Comparison of ENCODE assay signal across 38 cellular contexts in the genomic region with DNA sequence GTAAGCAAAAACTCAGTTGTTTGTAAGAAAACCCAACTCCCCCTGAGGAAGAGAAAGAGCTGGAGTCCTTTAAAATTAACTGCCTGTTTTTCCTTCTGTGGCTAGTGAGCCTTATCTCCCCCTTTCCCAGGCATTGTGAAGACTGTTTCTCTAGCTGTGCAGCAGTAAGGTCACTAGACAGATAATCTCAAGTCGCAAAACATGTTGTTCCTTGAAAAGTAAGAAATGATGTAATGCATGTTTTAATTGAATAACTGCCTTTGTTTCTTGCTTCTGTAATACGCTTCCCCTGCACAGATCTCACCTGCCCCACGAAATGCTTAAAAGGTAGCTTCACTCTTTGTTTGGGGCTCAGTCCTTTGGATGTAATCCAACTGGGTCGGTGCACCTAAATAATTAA. TPM values are rescaled to one million over a fixed set of nuclear protein-coding genes. Genes with fewer than 3 reads are reported as not detected.
"Had no signal": no experiment of that assay in that cellular context is flagged by ENCODE, and none has a peak within 500 bp of the region (broad histone marks: within the 10 kb centered on the region; RNA-seq: fewer than 3 reads in every experiment).

No MANE protein-coding gene starts in this region.

- H3K4me3 ChIP-seq: MG63 had no signal

- DNase-seq: Karpas-422, Kasumi-1, MG63, MM.1S, MV-4-11, NCI-H1048, NCI-H1092, NCI-H1092 treated with DMSO at 0.1 percent for 48 hours, NCI-H1105, NCI-H1105 treated with DMSO at 0.1 percent for 48 hours, NCI-H1417, NCI-H1417 treated with DMSO at 0.1 percent for 48 hours, NCI-H1436, NCI-H1436 treated with DMSO at 0.1 percent for 48 hours, NCI-H146, NCI-H1694, NCI-H1694 treated with DMSO at 0.1 percent for 48 hours, NCI-H187, NCI-H187 treated with DMSO at 0.1 percent for 48 hours, NCI-H1930, NCI-H2029, NCI-H2029 treated with DMSO at 0.1 percent for 48 hours, NCI-H2081, NCI-H2081 treated with DMSO at 0.1 percent for 48 hours, NCI-H2107, NCI-H2171, NCI-H2171 treated with DMSO at 0.1 percent for 48 hours, NCI-H2227 treated with DMSO at 0.1 percent for 48 hours, NCI-H226, NCI-H345, NCI-H446, NCI-H446 treated with DMSO at 0.1 percent for 48 hours, NCI-H510A, NCI-H510A treated with DMSO at 0.1 percent for 48 hours had no signal

- H3K27me3 ChIP-seq: MG63 had no signal

- H3K36me3 ChIP-seq: MG63 had no signal

- H3K9me3 ChIP-seq: MG63 had no signal

RNA-seq across cellular contexts. Expression of a gene that starts 5.8 kb away (rescaled TPM):
- total RNA-seq: LHCN-M2, M059J, MCF 10A, NCI-H460 had no signal

RNA-seq across cellular contexts. Expression of a gene that starts 12.6 kb away (rescaled TPM):
- total RNA-seq: LHCN-M2, M059J, MCF 10A, NCI-H460 had no signal

RNA-seq across cellular contexts. Expression of a gene that starts 15.3 kb away (rescaled TPM):
- total RNA-seq: LHCN-M2, M059J, MCF 10A, NCI-H460 had no signal

RNA-seq across cellular contexts. Expression of a gene that starts 51.6 kb away (rescaled TPM):
- total RNA-seq: LHCN-M2 had no signal
